In genomic region chr17:61650749-61651148, GRCh38 we compare ENCODE assay signal across 6 cellular contexts.
"Had no signal": no experiment of that assay in that cellular context is flagged by ENCODE, and none has a peak within 500 bp of the region (broad histone marks: within the 10 kb centered on the region; RNA-seq: fewer than 3 reads in every experiment).

No MANE protein-coding gene starts in this region.

- ATAC-seq: HepG2, K562 had no signal

- DNase-seq: IMR-90, KBM-7 had no signal

- FAIRE-seq: HepG2, HTR-8/SVneo, K562 had no signal

- H3K27me3 Mint-ChIP-seq: IgD-negative memory B cell had no signal

- H3K27ac Mint-ChIP-seq: IgD-negative memory B cell had no signal
